ENCODE assay signal across 21 cellular contexts in genomic region chr4:142452132-142452855, GRCh38.
A peak's percentile ranks its signal among the peaks of the same experiment; 100 is the strongest.
DNase-seq lines count a peak whose midpoint lies in the region; ATAC-seq and TF ChIP-seq lines count a peak whose summit lies in the region.
"Had no signal": no experiment of that assay in that cellular context is flagged by ENCODE, and none has a peak within 500 bp of the region (broad histone marks: within the 10 kb centered on the region; RNA-seq: fewer than 3 reads in every experiment).

No MANE protein-coding gene starts in this region.

- DNase-seq in COLO829 (ENCODE audit: low spot score) (peak; percentile 22), HS-5 (ENCODE audit: low read depth) (peak; percentile 38), brain microvascular endothelial cell (peak; percentile 16), mesenchymal stem cell (no peak), substantia nigra (lab: John Stamatoyannopoulos, UW) (no peak), GF-D8 (lab: John Stamatoyannopoulos, UW) (no peak)
- DNase-seq: activated CD4-positive, CD25-positive, alpha-beta regulatory T cell treated with anti-CD3 and anti-CD28 coated beads, Interleukin-2, amount 50 U/mL, for 72 hours; heart left ventricle; KG1; lower lobe of right lung; naive B cell; NCI-H1105 treated with DMSO at 0.1 percent for 48 hours; NCI-H2107; posterior cingulate gyrus; stimulated activated CD4-positive, alpha-beta T cell treated with anti-CD3 and anti-CD28 coated beads, Interleukin-4, amount 100 ng/mL, for 4 hours; T1000 had no signal

- WGBS in mesenchymal stem cell = 73% methylated on average over 6 of the region's 6 CpGs

- peak overlapping the region; percentile 6 for H2BK15ac ChIP-seq in mesenchymal stem cell (ENCODE audit: low read depth, poor library complexity, severe bottlenecking)

- H3K27ac ChIP-seq in brain microvascular endothelial cell = no peak overlapping the region
- H3K27ac ChIP-seq in mesenchymal stem cell (ENCODE audit: low read length, poor library complexity, severe bottlenecking) = no peak overlapping the region
- H3K27ac ChIP-seq in substantia nigra (ENCODE audit: low read depth, low read length, poor library complexity, severe bottlenecking) = no peak overlapping the region
- H3K27ac ChIP-seq: heart left ventricle, lower lobe of right lung, SK-N-MC had no signal

- H3K9ac ChIP-seq in mesenchymal stem cell (ENCODE audit: low read length) = no peak overlapping the region

- no peak overlapping the region for H2BK120ac ChIP-seq in mesenchymal stem cell (ENCODE audit: low read depth, low read length)

- H3K36me3 ChIP-seq in brain microvascular endothelial cell (replicated peaks) (no peaks in the 10 kb centered on the region), mesenchymal stem cell (ENCODE audit: control insufficient read depth in 1 of 2, insufficient read depth in 2 of 2, low read depth in 1 of 2, low read length in 2 of 2) (no peaks in the 10 kb centered on the region)
- H3K36me3 ChIP-seq: HAP-1, heart left ventricle, lower lobe of right lung had no signal

- H3K27me3 ChIP-seq in brain microvascular endothelial cell (replicated peaks) = no peaks in the 10 kb centered on the region
- no peaks in the 10 kb centered on the region for H3K27me3 ChIP-seq in mesenchymal stem cell (ENCODE audit: control insufficient read depth in 1 of 2, insufficient read depth in 1 of 2, low read length in 2 of 2)
- H3K27me3 ChIP-seq: heart left ventricle had no signal

- no peak overlapping the region for H3K4ac ChIP-seq in mesenchymal stem cell (ENCODE audit: low read depth in 1 of 2, low read length in 2 of 2)

- H3K4me1 ChIP-seq in mesenchymal stem cell (ENCODE audit: control insufficient read depth, insufficient read depth, low read depth, low read length) = no peaks in the 10 kb centered on the region
- H3K4me1 ChIP-seq: HAP-1, lower lobe of right lung had no signal

- H3K14ac ChIP-seq in mesenchymal stem cell (ENCODE audit: low read length in 2 of 2) = no peak overlapping the region

- H3K23ac ChIP-seq in mesenchymal stem cell (ENCODE audit: low read length in 2 of 2) = no peak overlapping the region

- H4K91ac ChIP-seq in mesenchymal stem cell (ENCODE audit: low read length) = no peak overlapping the region

- no peaks in the 10 kb centered on the region for H3K9me3 ChIP-seq in mesenchymal stem cell (ENCODE audit: control insufficient read depth, low read length)
- H3K9me3 ChIP-seq: HAP-1, lower lobe of right lung had no signal

- no peak overlapping the region for H3K18ac ChIP-seq in mesenchymal stem cell (ENCODE audit: low read depth in 1 of 2, low read length in 2 of 2)

- H4K8ac ChIP-seq in mesenchymal stem cell (ENCODE audit: low read length) = no peak overlapping the region

- ATAC-seq in GM18861 (IDR thresholded peaks at IDR 0.05; ENCODE audit: unreplicated experiment) (no peak), HG02840 (IDR thresholded peaks at IDR 0.05; ENCODE audit: low FRiP score, unreplicated experiment) (no peak)
- ATAC-seq: heart left ventricle, lower lobe of right lung, Panc1 had no signal

- no peak overlapping the region for H2BK12ac ChIP-seq in mesenchymal stem cell (ENCODE audit: low read length in 2 of 2)

- no peak overlapping the region for H2BK5ac ChIP-seq in mesenchymal stem cell (ENCODE audit: low read depth, low read length, poor library complexity, severe bottlenecking)

- no peaks in the 10 kb centered on the region for H3K79me1 ChIP-seq in mesenchymal stem cell (replicated peaks; ENCODE audit: low read length, poor library complexity, severe bottlenecking)

- in situ Hi-C loops in brain microvascular endothelial cell (cut with HindIII; ENCODE audit: low pct_ligation_motif_present, low sequenced_read_pairs) = no loop called here

- H2AFZ ChIP-seq in mesenchymal stem cell (ENCODE audit: low read depth, low read length) = no peak overlapping the region

- H3K4me3 ChIP-seq in brain microvascular endothelial cell (ENCODE audit: low read depth, low read length) (no peak overlapping the region), mesenchymal stem cell (ENCODE audit: insufficient read depth in 1 of 2, low read depth in 1 of 2, low read length in 2 of 2) (peak overlapping the region in 1 of 2 experiments; percentile 6)
- H3K4me3 ChIP-seq: HAP-1, heart left ventricle, lower lobe of right lung, SK-N-MC had no signal

- H2AK5ac ChIP-seq in mesenchymal stem cell (ENCODE audit: low read length, severe bottlenecking) = no peak overlapping the region

- no peak for TF ChIP-seq CTCF in brain microvascular endothelial cell (IDR thresholded peaks at IDR 0.05; ENCODE audit: low read depth, low read length, missing control alignments)

- H3K4me2 ChIP-seq in mesenchymal stem cell (ENCODE audit: low read length, poor library complexity, severe bottlenecking) = no peak overlapping the region

Comparison
In these comparisons a context has a peak if more than half of its experiments do, and no peak if none do; other contexts are left out.
1. DNase-seq: peak in COLO829 (single experiment), HS-5 (single experiment) and brain microvascular endothelial cell (single experiment); none in mesenchymal stem cell (single experiment), substantia nigra (0 of 49) and GF-D8 (single experiment).